In the genomic region with DNA sequence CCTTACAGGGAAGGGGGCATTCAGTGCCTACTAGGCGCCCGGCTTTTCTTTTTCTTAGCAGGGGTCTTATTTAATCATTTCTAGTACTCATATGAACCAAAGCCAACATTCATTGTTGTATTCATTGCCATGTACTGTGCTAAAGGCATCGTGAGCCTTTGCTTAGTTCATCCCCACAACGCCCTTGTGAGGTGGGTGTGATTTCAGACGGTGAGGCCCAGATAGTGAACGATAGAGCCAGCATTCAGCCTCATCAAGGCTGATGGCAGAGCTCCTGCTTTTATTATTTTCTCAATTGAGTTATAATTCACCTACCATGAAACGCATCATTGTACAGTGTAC, we compare ENCODE assay signal across 8 cellular contexts. TPM values are rescaled to one million over a fixed set of nuclear protein-coding genes. Genes with fewer than 3 reads are reported as not detected.
DNase-seq lines count a peak whose midpoint lies in the region; ATAC-seq, FAIRE-seq and TF ChIP-seq lines count a peak whose summit lies in the region.

No MANE protein-coding gene starts in this region.

- peaks cover 34 to 44% of the 10 kb centered on the region in 2 experiments for H3K4me1 ChIP-seq in trophoblast cell (ENCODE audit: control insufficient read depth in 1 of 2, insufficient read depth in 2 of 2, low read length in 2 of 2)

- no peak for DNase-seq in effector memory CD8-positive, alpha-beta T cell
- DNase-seq in trophoblast cell (no peak), SIG-M5 treated with dmso at 0.1 percent for 504 hours (lab: John Stamatoyannopoulos, UW; ENCODE audit: unreplicated experiment) (no peak), KBM-7 (no peak), frontal cortex (ENCODE audit: low spot score in 2 of 2) (no peak)

- H2BK5ac ChIP-seq in trophoblast cell (ENCODE audit: low read depth, low read length, poor library complexity): peak overlapping the region; percentile 1

- H2AFZ ChIP-seq in trophoblast cell (ENCODE audit: insufficient read depth, low read length, poor library complexity): no peak overlapping the region

- peaks cover 28% of the 10 kb centered on the region for H3K36me3 Mint-ChIP-seq in effector memory CD8-positive, alpha-beta T cell (ENCODE audit: insufficient read depth)

- H3K4me1 Mint-ChIP-seq in effector memory CD8-positive, alpha-beta T cell (ENCODE audit: low read depth in 2 of 2): peaks cover 38 to 51% of the 10 kb centered on the region in 2 donors

- H2BK120ac ChIP-seq in trophoblast cell (ENCODE audit: insufficient read depth, low read length, poor library complexity): no peak overlapping the region

- peak overlapping the region; percentile 36 for H4K8ac ChIP-seq in trophoblast cell (ENCODE audit: low read depth, low read length)

- H3K4me3 Mint-ChIP-seq in effector memory CD8-positive, alpha-beta T cell: peak overlapping the region; percentile 22 to 62

- H3K27me3 ChIP-seq in trophoblast cell (ENCODE audit: insufficient read depth, low read length): no peaks in the 10 kb centered on the region

- H2BK12ac ChIP-seq in trophoblast cell (ENCODE audit: low read length): peak overlapping the region; percentile 75

- no peak overlapping the region for H3K4me2 ChIP-seq in trophoblast cell (ENCODE audit: low read length)

- peak; percentile 25 for ATAC-seq in GM18505 (IDR thresholded peaks at IDR 0.05; ENCODE audit: unreplicated experiment)
- ATAC-seq in HG03520 (IDR thresholded peaks at IDR 0.05; ENCODE audit: unreplicated experiment): peak; percentile 6
- ATAC-seq in effector memory CD8-positive, alpha-beta T cell (replicated peaks): peak; percentile 39
- ATAC-seq in HG03460 (IDR thresholded peaks at IDR 0.05; ENCODE audit: unreplicated experiment): no peak

- H3K4me3 ChIP-seq in trophoblast cell (ENCODE audit: low read depth, low read length): no peak overlapping the region

- no peak overlapping the region for H3K9ac ChIP-seq in trophoblast cell (ENCODE audit: low read length)

- H3K36me3 ChIP-seq in trophoblast cell (ENCODE audit: control insufficient read depth in 1 of 2, insufficient read depth in 2 of 2, low read length in 2 of 2): peaks cover 0 to 3% of the 10 kb centered on the region in 2 experiments

- H3K4ac ChIP-seq in trophoblast cell (ENCODE audit: low read depth, low read length): peak overlapping the region; percentile 74

- peaks cover 18% of the 10 kb centered on the region for H3K79me2 ChIP-seq in trophoblast cell (ENCODE audit: control insufficient read depth, insufficient read depth, low read length, poor library complexity)

- H4K12ac ChIP-seq in trophoblast cell (ENCODE audit: low read depth, low read length): no peak overlapping the region

- H3K9me3 Mint-ChIP-seq in effector memory CD8-positive, alpha-beta T cell: no peaks in the 10 kb centered on the region

- peak overlapping the region; percentile 9 for H3K14ac ChIP-seq in trophoblast cell (ENCODE audit: low read length)

- in situ Hi-C loops in KBM-7 (cut with MboI; ENCODE audit: low pct_unique_long_range_greater_than_20kb, low sequenced_read_pairs): no loop called here

- no peaks in the 10 kb centered on the region for H3K9me3 ChIP-seq in trophoblast cell (ENCODE audit: insufficient read depth, low read depth, low read length)

- H3K79me1 ChIP-seq in trophoblast cell (ENCODE audit: low read length): peaks cover 26% of the 10 kb centered on the region

- H3K27ac ChIP-seq in trophoblast cell (ENCODE audit: low read depth, low read length): no peak overlapping the region

- peak overlapping the region; percentile 16 for H4K91ac ChIP-seq in trophoblast cell (ENCODE audit: low read depth, low read length)

- H3K18ac ChIP-seq in trophoblast cell (ENCODE audit: low read length): no peak overlapping the region

- FAIRE-seq in frontal cortex (lab: Jason Lieb, UNC): no peak

- H3K23ac ChIP-seq in trophoblast cell (ENCODE audit: low read length): no peak overlapping the region

- no CpG with 5 or more reads among the region's 7 CpGs for WGBS in trophoblast cell (ENCODE audit: extremely low coverage, insufficient coverage, insufficient read length)

- no peaks in the 10 kb centered on the region for H3K27me3 Mint-ChIP-seq in effector memory CD8-positive, alpha-beta T cell

- TF ChIP-seq POLR2A in GM18505 (IDR thresholded peaks at IDR 0.05; ENCODE audit: borderline replicate concordance, extremely low read depth, insufficient read depth, insufficient read length): no peak

- peak overlapping the region in 1 of 2 donors; percentile 89 for H3K27ac Mint-ChIP-seq in effector memory CD8-positive, alpha-beta T cell

- H2AK5ac ChIP-seq in trophoblast cell (ENCODE audit: low read length): peak overlapping the region; percentile 1

RNA-seq across cellular contexts. Expression of a gene that starts 50.0 kb away (rescaled TPM):
- polyA plus RNA-seq in trophoblast cell (2013): 116 and 118 TPM in 2 replicates
- 114 TPM for total RNA-seq in frontal cortex
